ENCODE assay signal across 14 cellular contexts in genomic region chr16:85036398-85037049, GRCh38. TPM values are rescaled to one million over a fixed set of nuclear protein-coding genes. Genes with fewer than 3 reads are reported as not detected.
DNase-seq lines count a peak whose midpoint lies in the region; ATAC-seq and TF ChIP-seq lines count a peak whose summit lies in the region.
"Had no signal": no experiment of that assay in that cellular context is flagged by ENCODE, and none has a peak within 500 bp of the region (broad histone marks: within the 10 kb centered on the region; RNA-seq: fewer than 3 reads in every experiment).

No MANE protein-coding gene starts in this region.

- H3K27me3 ChIP-seq in GM23338 (ENCODE audit: insufficient read depth) (no peaks in the 10 kb centered on the region), colonic mucosa (no peaks in the 10 kb centered on the region), rectal smooth muscle tissue (ENCODE audit: control insufficient read depth, insufficient read depth, low read length) (no peaks in the 10 kb centered on the region)
- H3K27me3 ChIP-seq: tibial nerve had no signal

- H3K36me3 ChIP-seq in GM23338 (ENCODE audit: insufficient read depth) (no peaks in the 10 kb centered on the region), colonic mucosa (no peaks in the 10 kb centered on the region), rectal smooth muscle tissue (ENCODE audit: control insufficient read depth, insufficient read depth, low read length) (no peaks in the 10 kb centered on the region)
- H3K36me3 ChIP-seq: HAP-1 had no signal

- no peaks in the 10 kb centered on the region for H3K79me2 ChIP-seq in GM23338 (replicated peaks; ENCODE audit: insufficient read depth)

- H3K9ac ChIP-seq in colonic mucosa (ENCODE audit: low read depth in 2 of 2, low read length in 2 of 2) (no peak overlapping the region), rectal smooth muscle tissue (ENCODE audit: low read length) (no peak overlapping the region)

- peaks cover 6% of the 10 kb centered on the region for H3K4me1 Mint-ChIP-seq in GM23338
- H3K4me1 Mint-ChIP-seq in progenitor cell of endocrine pancreas (ENCODE audit: low read depth): no peaks in the 10 kb centered on the region
- H3K4me1 Mint-ChIP-seq in natural killer cell: peaks cover 0 to 8% of the 10 kb centered on the region in 2 donors

- no peaks in the 10 kb centered on the region for H4K20me1 ChIP-seq in GM23338 (replicated peaks; ENCODE audit: insufficient read depth)

- H3K4me1 ChIP-seq in GM23338 (ENCODE audit: insufficient read depth) (no peaks in the 10 kb centered on the region), colonic mucosa (no peaks in the 10 kb centered on the region), rectal smooth muscle tissue (ENCODE audit: control insufficient read depth, insufficient read depth, low read length) (no peaks in the 10 kb centered on the region)
- H3K4me1 ChIP-seq: tibial nerve had no signal

- H3K9me2 ChIP-seq in GM23338 (ENCODE audit: insufficient read depth): no peaks in the 10 kb centered on the region

- no peak for TF ChIP-seq CTCF in GM23338 (conservative IDR thresholded peaks at IDR 0.05; ENCODE audit: low read depth in 2 of 2)
- TF ChIP-seq CTCF in colonic mucosa (IDR thresholded peaks at IDR 0.05): no peak
- TF ChIP-seq CTCF in progenitor cell of endocrine pancreas (IDR thresholded peaks at IDR 0.05; ENCODE audit: unreplicated experiment): no peak
- no peak for TF ChIP-seq CTCF in natural killer cell (IDR thresholded peaks at IDR 0.05)

- ATAC-seq in GM23338: no peak
- no peak for ATAC-seq in natural killer cell

- H3F3A ChIP-seq in GM23338 (replicated peaks; ENCODE audit: low read depth): no peaks in the 10 kb centered on the region

- intact Hi-C loops in colonic mucosa (cut with DNase I) (no loop called here), natural killer cell (cut with micrococcal nuclease) (no loop called here)

- H2AFZ ChIP-seq in GM23338: no peak overlapping the region

- H3K9me3 ChIP-seq in colonic mucosa: no peaks in the 10 kb centered on the region
- H3K9me3 ChIP-seq: HAP-1, tibial nerve had no signal

- no peak overlapping the region for H3K27ac ChIP-seq in GM23338 (ENCODE audit: low read depth)
- peak overlapping the region; percentile 9 for H3K27ac ChIP-seq in colonic mucosa
- peak overlapping the region; percentile 75 for H3K27ac ChIP-seq in rectal smooth muscle tissue (ENCODE audit: low read depth, low read length)

- H3K4me3 ChIP-seq in GM23338 (no peak overlapping the region), colonic mucosa (no peak overlapping the region), rectal smooth muscle tissue (ENCODE audit: low read length) (no peak overlapping the region)
- H3K4me3 ChIP-seq: HAP-1, tibial nerve had no signal

- H3K4me3 Mint-ChIP-seq in GM23338: no peak overlapping the region
- H3K4me3 Mint-ChIP-seq in progenitor cell of endocrine pancreas (ENCODE audit: low read depth): no peak overlapping the region
- no peak overlapping the region for H3K4me3 Mint-ChIP-seq in natural killer cell
- H3K4me3 Mint-ChIP-seq: brain had no signal

- no peak overlapping the region for H3K4me2 ChIP-seq in GM23338

- H3K27ac Mint-ChIP-seq in GM23338 (no peak overlapping the region), progenitor cell of endocrine pancreas (no peak overlapping the region), natural killer cell (no peak overlapping the region)

- no peaks in the 10 kb centered on the region for H3K9me3 Mint-ChIP-seq in GM23338
- no peaks in the 10 kb centered on the region for H3K9me3 Mint-ChIP-seq in progenitor cell of endocrine pancreas (ENCODE audit: low read depth)
- H3K9me3 Mint-ChIP-seq in natural killer cell: no peaks in the 10 kb centered on the region
- H3K9me3 Mint-ChIP-seq: brain had no signal

- peaks cover 9% of the 10 kb centered on the region for H3K27me3 Mint-ChIP-seq in GM23338 (ENCODE audit: insufficient read depth, low read depth, poor library complexity)
- H3K27me3 Mint-ChIP-seq in progenitor cell of endocrine pancreas: no peaks in the 10 kb centered on the region
- no peaks in the 10 kb centered on the region for H3K27me3 Mint-ChIP-seq in natural killer cell (ENCODE audit: low read depth in 2 of 2)
- H3K27me3 Mint-ChIP-seq: brain had no signal

- H3K36me3 Mint-ChIP-seq in GM23338 (ENCODE audit: low read depth) (no peaks in the 10 kb centered on the region), progenitor cell of endocrine pancreas (ENCODE audit: insufficient read depth) (peaks cover 7% of the 10 kb centered on the region), natural killer cell (no peaks in the 10 kb centered on the region)

- no peak for DNase-seq in GM23338 (ENCODE audit: low spot score)
- DNase-seq in MV-4-11 (lab: John Stamatoyannopoulos, UW): peak; percentile 39
- no peak for DNase-seq in colonic mucosa
- DNase-seq in RKO (ENCODE audit: low spot score): no peak
- DNase-seq in activated effector memory CD4-positive, alpha-beta T cell treated with Interleukin-2 at 50 U/mL for 16 hours: no peak
- no peak for DNase-seq in progenitor cell of endocrine pancreas (ENCODE audit: low spot score, unreplicated experiment)
- DNase-seq in natural killer cell: no peak
- DNase-seq: NCI-H1694; nucleus accumbens; stimulated activated CD4-positive, alpha-beta T cell treated with anti-CD3 and anti-CD28 coated beads, Interleukin-4, amount 100 ng/mL, for 24 hours had no signal

TF ChIP-seq in GM23338, 12 proteins besides CTCF, POLR2A, EP300 and RAD21:
- no peak for TF ChIP-seq ZNF114 (CRISPR knock-in tag; IDR thresholded peaks at IDR 0.05)
- TF ChIP-seq REST (IDR thresholded peaks at IDR 0.05; ENCODE audit: unreplicated experiment): peak; percentile 16

RNA-seq across cellular contexts. Expression of gene KIAA0513, which starts 8.9 kb away (rescaled TPM):
- total RNA-seq in GM23338 (2014; rRNA removed; shearing (Covaris generic)): 7.8 and 8.7 TPM in 2 replicates
- 2.1 and 4.8 TPM in 2 replicates for polyA plus RNA-seq in GM23338 (2016; fragmentation: Nextera tagmentation; extraction: Ambion mirVana)
- total RNA-seq in colonic mucosa: 10 to 100 TPM; 17.7 to 22.8 TPM
- 15.2 and 16.3 TPM in 2 replicates for total RNA-seq in progenitor cell of endocrine pancreas
- 10 to 100 TPM in 2 of 3 donors, 1 to 10 TPM in 1; 7.9 to 17.7 (median 12.1) TPM for total RNA-seq in natural killer cell

RNA-seq across cellular contexts. Expression of gene ZDHHC7, which starts 25.2 kb away (rescaled TPM):
- total RNA-seq in GM23338 (2014; rRNA removed; shearing (Covaris generic)): 46.1 and 49.4 TPM in 2 replicates
- 9.9 and 13.1 TPM in 2 replicates for polyA plus RNA-seq in GM23338 (2016; fragmentation: Nextera tagmentation; extraction: Ambion mirVana)
- total RNA-seq in colonic mucosa (10 to 100 TPM; 55.1 to 67.8 TPM), progenitor cell of endocrine pancreas (67.3 TPM in 2 replicates), natural killer cell (10 to 100 TPM; 37.9 to 64.9 (median 45.2) TPM)
